ENCODE assay signal across 17 cellular contexts in the genomic region with DNA sequence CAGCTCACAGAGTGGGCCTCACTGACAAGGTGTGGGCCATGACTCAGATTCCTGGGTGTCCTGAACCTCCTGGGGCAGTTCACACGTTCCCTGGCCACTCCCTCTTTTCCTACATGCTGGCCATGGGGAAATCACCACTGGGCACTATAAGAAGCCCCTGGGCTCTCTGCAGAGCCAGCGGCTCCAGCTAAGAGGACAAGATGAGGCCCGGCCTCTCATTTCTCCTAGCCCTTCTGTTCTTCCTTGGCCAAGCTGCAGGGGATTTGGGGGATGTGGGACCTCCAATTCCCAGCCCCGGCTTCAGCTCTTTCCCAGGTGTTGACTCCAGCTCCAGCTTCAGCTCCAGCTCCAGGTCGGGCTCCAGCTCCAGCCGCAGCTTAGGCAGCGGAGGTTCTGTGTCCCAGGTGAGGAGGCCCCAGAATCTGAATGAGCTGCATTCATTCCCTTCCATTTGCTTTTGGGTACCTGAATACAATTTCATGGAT. TPM values are rescaled to one million over a fixed set of nuclear protein-coding genes. Genes with fewer than 3 reads are reported as not detected.
A peak's percentile ranks its signal among the peaks of the same experiment; 100 is the strongest.
DNase-seq lines count a peak whose midpoint lies in the region; ATAC-seq, FAIRE-seq and TF ChIP-seq lines count a peak whose summit lies in the region.
"Had no signal": no experiment of that assay in that cellular context is flagged by ENCODE, and none has a peak within 500 bp of the region (broad histone marks: within the 10 kb centered on the region; RNA-seq: fewer than 3 reads in every experiment).

A gene with protein sequence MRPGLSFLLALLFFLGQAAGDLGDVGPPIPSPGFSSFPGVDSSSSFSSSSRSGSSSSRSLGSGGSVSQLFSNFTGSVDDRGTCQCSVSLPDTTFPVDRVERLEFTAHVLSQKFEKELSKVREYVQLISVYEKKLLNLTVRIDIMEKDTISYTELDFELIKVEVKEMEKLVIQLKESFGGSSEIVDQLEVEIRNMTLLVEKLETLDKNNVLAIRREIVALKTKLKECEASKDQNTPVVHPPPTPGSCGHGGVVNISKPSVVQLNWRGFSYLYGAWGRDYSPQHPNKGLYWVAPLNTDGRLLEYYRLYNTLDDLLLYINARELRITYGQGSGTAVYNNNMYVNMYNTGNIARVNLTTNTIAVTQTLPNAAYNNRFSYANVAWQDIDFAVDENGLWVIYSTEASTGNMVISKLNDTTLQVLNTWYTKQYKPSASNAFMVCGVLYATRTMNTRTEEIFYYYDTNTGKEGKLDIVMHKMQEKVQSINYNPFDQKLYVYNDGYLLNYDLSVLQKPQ (plus strand): TSS at position 177 of the 485 bp plus-strand sequence. CDS start 24 bp downstream, at position 201.

- 64% methylated on average over 7 of the region's 7 CpGs for WGBS in mammary epithelial cell (ENCODE audit: low coverage, missing lambda C conversion rate)
- 78 to 86% methylated on average over 7 of the region's 7 CpGs for WGBS in pancreas, 2 donors

- no peak for FAIRE-seq in pancreas (lab: Jason Lieb, UNC)

- BruUV-seq in MCF 10A (replicated peaks; lab: Mats Ljungman, UMichigan) (no TSS peak), mammary epithelial cell (replicated peaks; lab: Mats Ljungman, UMichigan) (no TSS peak)

- CTCF ChIA-PET in MCF 10A (lab: Yijun Ruan, JAX) = no interaction called here
- CTCF ChIA-PET in mammary epithelial cell (lab: Charles Lee; ENCODE audit: low non-redundant PET) = no interaction called here
- CTCF ChIA-PET in T-cell (lab: Charles Lee) = no interaction called here

- TF ChIP-seq CTCF in MCF 10A (IDR thresholded peaks at IDR 0.05; ENCODE audit: unreplicated experiment) (no peak), mammary epithelial cell (conservative IDR thresholded peaks at IDR 0.05 in 1 of 2, IDR thresholded peaks at IDR 0.05 in 1 of 2; ENCODE audit: extremely low read depth in 1 of 2, insufficient read depth in 1 of 2, low read depth in 1 of 2, low read length in 2 of 2) (no peak), pancreas (IDR thresholded peaks at IDR 0.05) (no peak)

- POLR2A ChIA-PET in MCF 10A (lab: Yijun Ruan, JAX) = no interaction called here
- POLR2A ChIA-PET in T-cell (lab: Charles Lee) = no interaction called here

- H3K9me3 Mint-ChIP-seq in MCF 10A (ENCODE audit: unreplicated experiment) = no peaks in the 10 kb centered on the region
- H3K9me3 Mint-ChIP-seq in T-cell = no peaks in the 10 kb centered on the region
- H3K9me3 Mint-ChIP-seq: IgD-negative memory B cell had no signal

- ATAC-seq in pancreas (peak in 3 of 4 donors; percentile 79 to 89 (median 82)), T-cell (replicated peaks in 1 of 4) (no peak), GM21528 (IDR thresholded peaks at IDR 0.05; ENCODE audit: low FRiP score, unreplicated experiment) (no peak), HG02970 (IDR thresholded peaks at IDR 0.05; ENCODE audit: low FRiP score, unreplicated experiment) (no peak)

- H3K9me3 ChIP-seq in mammary epithelial cell (replicated peaks; ENCODE audit: insufficient read depth, low read length) = no peaks in the 10 kb centered on the region
- H3K9me3 ChIP-seq in pancreas = no peaks in the 10 kb centered on the region
- H3K9me3 ChIP-seq: HAP-1, SK-N-SH had no signal

- H3K4me2 ChIP-seq in mammary epithelial cell (ENCODE audit: insufficient read depth, low read depth, low read length) = no peak within 1 kb of the TSS
- H3K4me2 ChIP-seq: SK-N-SH had no signal

- dilution Hi-C loops in mammary epithelial cell (cut with HindIII; ENCODE audit: low sequenced_read_pairs) = no loop called here

- H3K27ac Mint-ChIP-seq in MCF 10A (ENCODE audit: low read depth, unreplicated experiment) (no peak within 1 kb of the TSS), T-cell (no peak within 1 kb of the TSS)
- H3K27ac Mint-ChIP-seq: IgD-negative memory B cell had no signal

- H3K27me3 Mint-ChIP-seq in MCF 10A (ENCODE audit: insufficient read depth, unreplicated experiment) (peaks cover 37% of the 10 kb centered on the region), T-cell (peaks cover 0 to 5% of the 10 kb centered on the region in 2 donors)

- H3K9ac ChIP-seq in mammary epithelial cell (ENCODE audit: insufficient read depth, low read length) = no peak within 1 kb of the TSS
- H3K9ac ChIP-seq: SK-N-SH had no signal

- H3K27ac ChIP-seq in mammary epithelial cell (ENCODE audit: insufficient read depth, low read depth, low read length) = no peak within 1 kb of the TSS
- H3K27ac ChIP-seq in pancreas = peak within 1 kb of the TSS in 2 of 4 donors; percentile 56 to 63

- no peaks in the 10 kb centered on the region for H3K27me3 ChIP-seq in mammary epithelial cell (ENCODE audit: insufficient read depth, low read length)
- H3K27me3 ChIP-seq in pancreas = no peaks in the 10 kb centered on the region

- in situ Hi-C loops in mammary epithelial cell (cut with MboI; ENCODE audit: low sequenced_read_pairs in 2 of 2) = no loop called here

- H2AFZ ChIP-seq in mammary epithelial cell (ENCODE audit: low read depth, low read length) = no peak within 1 kb of the TSS

- H3K4me1 Mint-ChIP-seq in MCF 10A (ENCODE audit: insufficient read depth, unreplicated experiment) (no peaks in the 10 kb centered on the region), T-cell (no peaks in the 10 kb centered on the region)
- H3K4me1 Mint-ChIP-seq: IgD-negative memory B cell had no signal

- peak; percentile 21 for DNase-seq in MCF 10A (ENCODE audit: unreplicated experiment)
- no peak for DNase-seq in mammary epithelial cell
- DNase-seq in kidney tubule cell (ENCODE audit: low spot score) = peak; percentile 2
- DNase-seq in pancreas = peak in 2 of 6 donors; percentile 31 to 77
- no peak for DNase-seq in T-cell
- no peak for DNase-seq in activated CD4-positive, alpha-beta T cell treated with anti-CD3 and anti-CD28 coated beads, Interleukin-2, amount 50 U/mL, for 4 hours
- DNase-seq: C1 segment of cervical spinal cord, NCI-H1436 treated with DMSO at 0.1 percent for 48 hours, NCI-H2107, Right ventricle myocardium superior, SK-N-SH had no signal

- no peaks in the 10 kb centered on the region for H4K20me1 ChIP-seq in mammary epithelial cell (ENCODE audit: insufficient read depth, low read length)

- H3K36me3 Mint-ChIP-seq in MCF 10A (ENCODE audit: insufficient read depth, unreplicated experiment) (no peaks in the 10 kb centered on the region), T-cell (no peaks in the 10 kb centered on the region)
- H3K36me3 Mint-ChIP-seq: IgD-negative memory B cell had no signal

- H3K4me3 ChIP-seq in mammary epithelial cell (replicated peaks in 1 of 3; ENCODE audit: insufficient read depth in 1 of 3, low read depth in 2 of 3, low read length in 3 of 3) = no peak within 1 kb of the TSS
- H3K4me3 ChIP-seq in pancreas = peak within 1 kb of the TSS in 2 of 4 donors; percentile 3 to 33
- H3K4me3 ChIP-seq: HAP-1 had no signal

- H3K4me3 Mint-ChIP-seq in MCF 10A (ENCODE audit: unreplicated experiment) (no peak within 1 kb of the TSS), T-cell (no peak within 1 kb of the TSS)
- H3K4me3 Mint-ChIP-seq: IgD-negative memory B cell had no signal

- H3K79me2 ChIP-seq in mammary epithelial cell (ENCODE audit: insufficient read depth, low read length) = no peaks in the 10 kb centered on the region

- intact Hi-C loops in MCF 10A (cut with micrococcal nuclease) (no loop called here), mammary epithelial cell (cut with micrococcal nuclease) (no loop called here), pancreas (cut with DNase I) (no loop called here)

- H3K36me3 ChIP-seq in mammary epithelial cell (ENCODE audit: insufficient read depth, low read length) (no peaks in the 10 kb centered on the region), pancreas (no peaks in the 10 kb centered on the region)
- H3K36me3 ChIP-seq: HAP-1 had no signal

- H3K4me1 ChIP-seq in mammary epithelial cell (ENCODE audit: insufficient read depth, low read length) (no peaks in the 10 kb centered on the region), pancreas (peaks cover 0 to 7% (median 0%) of the 10 kb centered on the region in 3 donors)
- H3K4me1 ChIP-seq: HAP-1 had no signal

RNA-seq across cellular contexts. Expression of the gene that starts here (rescaled TPM):
- total RNA-seq in MCF 10A (2022) = not detected in 2 replicates
- not detected for total RNA-seq in mammary epithelial cell
- not detected for polyA plus RNA-seq in mammary epithelial cell
- polyA minus RNA-seq in mammary epithelial cell = not detected
- total RNA-seq in pancreas = 1,000 to 10,000 TPM in 2 of 6 donors, 100 to 1,000 TPM in 2, 10 to 100 TPM in 2; 45.2 to 4,667 (median 183) TPM
- 10 to 100 TPM in 1 of 2 donors, 1 to 10 TPM in 1; 8.0 to 93.0 TPM for polyA plus RNA-seq in pancreas
- total RNA-seq in T-cell = under 1 TPM in 3 of 5 donors, not detected in 2; 0.10 to 0.16 (median 0.15) TPM
- total RNA-seq: A172, HT1080 had no signal
- polyA plus RNA-seq: IgD-negative memory B cell, SK-N-SH had no signal

Comparison
In these comparisons a context has a peak if more than half of its experiments do, and no peak if none do; other contexts are left out.
1. RNA of the gene that starts here (total RNA-seq): 45.2 to 4,667 TPM in pancreas; 0.10 to 0.16 TPM in T-cell, not detected in MCF 10A and not detected in mammary epithelial cell; every median in the first group is over 10 times any median in the second.
2. Peak in DNase-seq in MCF 10A; RNA of the gene not detected or under 1 TPM.
3. ATAC-seq: peak in pancreas (3 of 4); none in T-cell (0 of 4), GM21528 (single experiment) and HG02970 (single experiment).